Comparison of ENCODE assay signal across 1 cellular context in genomic region chr3:13479582-13480339, GRCh38.
TF ChIP-seq lines count a peak whose summit lies in the region.

Gene HDAC11 (plus strand): TSS chr3:13480306. CDS start chr3:13480348, 42 bp downstream.

TF ChIP-seq in HepG2, 621 proteins besides CTCF, POLR2A, EP300 and RAD21 (continued from another document and continues in another):
- TF ChIP-seq ZBED4 (CRISPR knock-in tag; IDR thresholded peaks at IDR 0.05; ENCODE audit: borderline replicate concordance) (peak; percentile 80; the same call in 1 of the 2 replicates), IKZF4 (CRISPR knock-in tag; IDR thresholded peaks at IDR 0.05; ENCODE audit: borderline replicate concordance, low read depth, not compliant biosample characterization) (peak; percentile 72), SIX4 (CRISPR knock-in tag; IDR thresholded peaks at IDR 0.05) (no peak), HBP1 (CRISPR knock-in tag; IDR thresholded peaks at IDR 0.05; ENCODE audit: low read depth) (no peak), SAP130 (CRISPR knock-in tag; IDR thresholded peaks at IDR 0.05; ENCODE audit: low read depth) (peak; percentile 73; the same call in 1 of the 2 replicates), TEAD3 (CRISPR knock-in tag; optimal IDR thresholded peaks at IDR 0.05; ENCODE audit: borderline replicate concordance) (peak; percentile 77), NFYC (CRISPR knock-in tag; IDR thresholded peaks at IDR 0.05) (peak; percentile 84), ZNF430 (CRISPR knock-in tag; IDR thresholded peaks at IDR 0.05) (0 out of 2 replicates have a peak, but pooled peaks have one; percentile 53), ZHX1 (CRISPR knock-in tag; IDR thresholded peaks at IDR 0.05; ENCODE audit: low read depth) (0 out of 2 replicates have a peak, but pooled peaks have one; percentile 46), HMGA1 (CRISPR knock-in tag; conservative IDR thresholded peaks at IDR 0.05) (no peak), ETV5 (CRISPR knock-in tag; IDR thresholded peaks at IDR 0.05; ENCODE audit: borderline replicate concordance) (peak; percentile 62), TFDP1 (CRISPR knock-in tag; IDR thresholded peaks at IDR 0.05; ENCODE audit: borderline replicate concordance) (peak; percentile 52; the same call in 1 of the 2 replicates), MYC (CRISPR knock-in tag; IDR thresholded peaks at IDR 0.05; ENCODE audit: borderline replicate concordance) (peak; percentile 48; the same call in 1 of the 2 replicates), PBX2 (CRISPR knock-in tag; IDR thresholded peaks at IDR 0.05) (peak; percentile 88), FOXO4 (CRISPR knock-in tag; conservative IDR thresholded peaks at IDR 0.05) (no peak), POLR2G (IDR thresholded peaks at IDR 0.05; ENCODE audit: low read depth, low read length) (peak; percentile 85), SOX5 (CRISPR knock-in tag; IDR thresholded peaks at IDR 0.05; ENCODE audit: borderline replicate concordance) (peak; percentile 14; the same call in 1 of the 2 replicates), GMEB1 (CRISPR knock-in tag; IDR thresholded peaks at IDR 0.05; ENCODE audit: borderline replicate concordance) (peak; percentile 57), HMGXB3 (CRISPR knock-in tag; IDR thresholded peaks at IDR 0.05; ENCODE audit: borderline replicate concordance) (peak; percentile 60; the same call in 1 of the 2 replicates), ZNF10 (CRISPR knock-in tag; IDR thresholded peaks at IDR 0.05; ENCODE audit: borderline replicate concordance, low read depth) (no peak), NR2C2 (CRISPR knock-in tag; IDR thresholded peaks at IDR 0.05; ENCODE audit: borderline replicate concordance) (peak; percentile 58), ARHGAP35 (CRISPR knock-in tag; IDR thresholded peaks at IDR 0.05; ENCODE audit: borderline replicate concordance) (no peak), ZBTB46 (CRISPR knock-in tag; IDR thresholded peaks at IDR 0.05; ENCODE audit: borderline replicate concordance) (0 out of 2 replicates have a peak, but pooled peaks have one; percentile 60), ZNF616 (CRISPR knock-in tag; IDR thresholded peaks at IDR 0.05; ENCODE audit: low read depth) (0 out of 2 replicates have a peak, but pooled peaks have one; percentile 10), MED1 (CRISPR knock-in tag; IDR thresholded peaks at IDR 0.05) (peak; percentile 71), CHD4 (IDR thresholded peaks at IDR 0.05; ENCODE audit: borderline replicate concordance, low read length) (peak; percentile 54; the same call in 1 of the 2 replicates), SP1 (IDR thresholded peaks at IDR 0.05) (no peak), SP1 (CRISPR knock-in tag; IDR thresholded peaks at IDR 0.05) (peak; percentile 94), ZNF792 (CRISPR knock-in tag; IDR thresholded peaks at IDR 0.05) (no peak), ZNF441 (CRISPR knock-in tag; IDR thresholded peaks at IDR 0.05; ENCODE audit: borderline replicate concordance) (peak; percentile 15; the same call in 1 of the 2 replicates), HNRNPLL (IDR thresholded peaks at IDR 0.05; ENCODE audit: low read depth, low read length, poor library complexity, severe bottlenecking) (peak; percentile 93), ZNF563 (CRISPR knock-in tag; IDR thresholded peaks at IDR 0.05) (peak; percentile 41; the same call in 1 of the 2 replicates), ZNF777 (CRISPR knock-in tag; IDR thresholded peaks at IDR 0.05) (peak; percentile 10; the same call in 1 of the 2 replicates), GTF2F1 (IDR thresholded peaks at IDR 0.05; ENCODE audit: low read length) (no peak), GATAD2A (CRISPR knock-in tag; IDR thresholded peaks at IDR 0.05) (0 out of 2 replicates have a peak, but pooled peaks have one; percentile 22), ZNF841 (CRISPR knock-in tag; IDR thresholded peaks at IDR 0.05; ENCODE audit: borderline replicate concordance) (no peak), NFKB2 (CRISPR knock-in tag; IDR thresholded peaks at IDR 0.05; ENCODE audit: borderline replicate concordance) (peak; percentile 52; the same call in 1 of the 2 replicates)
